Comparison of ENCODE assay signal across 8 cellular contexts in the genomic region with DNA sequence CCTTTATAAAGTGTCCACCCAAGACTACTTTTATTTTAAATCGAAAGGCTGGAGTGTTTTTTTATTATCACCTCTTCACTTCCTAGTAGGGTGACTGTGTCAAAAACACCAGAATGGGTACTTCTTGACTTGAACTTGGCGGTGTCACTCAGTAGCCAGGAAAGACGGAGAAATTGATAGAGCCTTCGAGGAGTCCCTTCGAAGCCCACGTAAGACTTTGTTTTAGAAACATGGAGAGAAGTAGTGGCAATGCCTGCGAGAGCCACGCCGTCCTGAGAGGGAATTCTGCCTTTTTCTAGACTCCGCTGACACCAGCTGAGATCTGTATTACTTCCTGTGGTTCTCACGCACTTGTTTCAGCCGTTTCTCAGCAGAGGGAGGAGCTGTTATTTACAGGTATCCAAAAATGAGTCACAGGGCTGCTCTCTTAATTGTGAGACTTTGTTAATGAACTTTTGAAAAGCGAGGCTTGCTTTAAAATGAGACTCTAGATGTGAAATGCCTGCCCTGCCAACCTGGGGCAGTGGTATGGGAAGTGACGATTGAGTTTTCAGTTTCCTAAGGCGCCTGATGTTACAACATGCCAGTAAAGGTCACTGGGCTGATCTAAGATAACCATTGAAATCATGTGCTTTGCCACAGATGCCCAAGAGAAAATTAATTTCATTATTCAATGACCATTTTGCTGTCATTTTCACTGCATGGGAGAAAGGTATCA. TPM values are rescaled to one million over a fixed set of nuclear protein-coding genes. Genes with fewer than 3 reads are reported as not detected.
DNase-seq lines count a peak whose midpoint lies in the region; ATAC-seq, FAIRE-seq and TF ChIP-seq lines count a peak whose summit lies in the region.

No MANE protein-coding gene starts in this region.

- intact Hi-C loops in uterus (cut with DNase I; ENCODE audit: low total_unique reads): no loop called here

- TF ChIP-seq CTCF in fibroblast of villous mesenchyme (IDR thresholded peaks at IDR 0.05; ENCODE audit: insufficient read depth, low read depth, low read length) (no peak), uterus (IDR thresholded peaks at IDR 0.05) (no peak)

- peak; percentile 64 for TF ChIP-seq POLR2A in GM12892 (IDR thresholded peaks at IDR 0.05; ENCODE audit: low read depth, low read length)
- no peak for TF ChIP-seq POLR2A in uterus (IDR thresholded peaks at IDR 0.05)

- no peak overlapping the region for H3K9ac ChIP-seq in trophoblast cell (ENCODE audit: low read length)

- H3K36me3 ChIP-seq in trophoblast cell (ENCODE audit: control insufficient read depth in 1 of 2, insufficient read depth in 2 of 2, low read length in 2 of 2) (no peaks in the 10 kb centered on the region), uterus (no peaks in the 10 kb centered on the region)

- H3K4me1 ChIP-seq in trophoblast cell (ENCODE audit: control insufficient read depth in 1 of 2, insufficient read depth in 2 of 2, low read length in 2 of 2) (peaks cover 0 to 2% of the 10 kb centered on the region in 2 experiments), uterus (no peaks in the 10 kb centered on the region)

- no peak overlapping the region for H2BK12ac ChIP-seq in trophoblast cell (ENCODE audit: low read length)

- H4K8ac ChIP-seq in trophoblast cell (ENCODE audit: low read depth, low read length): no peak overlapping the region

- no peak overlapping the region for H2BK120ac ChIP-seq in trophoblast cell (ENCODE audit: insufficient read depth, low read length, poor library complexity)

- H3K23ac ChIP-seq in trophoblast cell (ENCODE audit: low read length): no peak overlapping the region

- FAIRE-seq in GM12892 (lab: Jason Lieb, UNC): peak; percentile 91

- H3K27me3 ChIP-seq in trophoblast cell (ENCODE audit: insufficient read depth, low read length) (peaks cover 18% of the 10 kb centered on the region), uterus (no peaks in the 10 kb centered on the region)

- ATAC-seq in HG02588 (IDR thresholded peaks at IDR 0.05; ENCODE audit: unreplicated experiment): peak; percentile 50

- H3K4me3 ChIP-seq in fibroblast of villous mesenchyme (ENCODE audit: low read depth, low read length): peak overlapping the region; percentile 69
- no peak overlapping the region for H3K4me3 ChIP-seq in trophoblast cell (ENCODE audit: low read depth, low read length)
- H3K4me3 ChIP-seq in uterus: peak overlapping the region; percentile 29 to 64

- H3K4me2 ChIP-seq in trophoblast cell (ENCODE audit: low read length): peak overlapping the region; percentile 88

- H3K18ac ChIP-seq in trophoblast cell (ENCODE audit: low read length): no peak overlapping the region

- no peak overlapping the region for H2AK5ac ChIP-seq in trophoblast cell (ENCODE audit: low read length)

- WGBS in trophoblast cell (ENCODE audit: extremely low coverage, insufficient coverage, insufficient read length): no CpG with 5 or more reads among the region's 15 CpGs

- no peak overlapping the region for H4K12ac ChIP-seq in trophoblast cell (ENCODE audit: low read depth, low read length)

- no peaks in the 10 kb centered on the region for H3K79me2 ChIP-seq in trophoblast cell (ENCODE audit: control insufficient read depth, insufficient read depth, low read length, poor library complexity)

- H3K79me1 ChIP-seq in trophoblast cell (ENCODE audit: low read length): no peaks in the 10 kb centered on the region

- no peak overlapping the region for H3K4ac ChIP-seq in trophoblast cell (ENCODE audit: low read depth, low read length)

- H3K14ac ChIP-seq in trophoblast cell (ENCODE audit: low read length): no peak overlapping the region

- H3K9me3 ChIP-seq in trophoblast cell (ENCODE audit: insufficient read depth, low read depth, low read length): peaks cover 5% of the 10 kb centered on the region
- no peaks in the 10 kb centered on the region for H3K9me3 ChIP-seq in uterus

- H3K27ac ChIP-seq in trophoblast cell (ENCODE audit: low read depth, low read length) (no peak overlapping the region), uterus (peak overlapping the region; percentile 15 to 50)

- DNase-seq in GM12892 (ENCODE audit: insufficient read length): peak; percentile 15
- DNase-seq in NCI-H226: peak; percentile 31
- peak; percentile 51 for DNase-seq in activated T-cell treated with anti-CD3 and anti-CD28 coated beads for 24 hours (ENCODE audit: low read depth)
- DNase-seq in fibroblast of villous mesenchyme (ENCODE audit: low read depth): peak; percentile 28
- DNase-seq in trophoblast cell: peak; percentile 65 to 85
- DNase-seq in uterus: peak in 1 of 2 donors; percentile 20
- no peak for DNase-seq in HK-2 (ENCODE audit: unreplicated experiment)

- no peak overlapping the region for H4K91ac ChIP-seq in trophoblast cell (ENCODE audit: low read depth, low read length)

- H2AFZ ChIP-seq in trophoblast cell (ENCODE audit: insufficient read depth, low read length, poor library complexity): no peak overlapping the region

- H2BK5ac ChIP-seq in trophoblast cell (ENCODE audit: low read depth, low read length, poor library complexity): no peak overlapping the region

RNA-seq across cellular contexts. Expression of gene STX11, which starts 0.9 kb away (rescaled TPM):
- 8.2 TPM for polyA plus RNA-seq in GM12892 (2012; ENCODE audit: missing spikeins)
- 0.97 and 2.2 TPM in 2 replicates for total RNA-seq in fibroblast of villous mesenchyme
- polyA plus RNA-seq in trophoblast cell (2013): 1.7 and 2.3 TPM in 2 replicates
- total RNA-seq in uterus: 1 to 10 TPM in 2 of 4 donors, under 1 TPM in 2; 0.77 to 6.2 (median 1.9) TPM

RNA-seq across cellular contexts. Expression of gene SF3B5, which starts 55.8 kb away (rescaled TPM):
- 161 TPM for polyA plus RNA-seq in GM12892 (2012; ENCODE audit: missing spikeins)
- total RNA-seq in fibroblast of villous mesenchyme (78.6 and 92.8 TPM in 2 replicates), uterus (100 to 1,000 TPM in 2 of 4 donors, 10 to 100 TPM in 2; 46.6 to 166 (median 97.2) TPM)
- polyA plus RNA-seq in trophoblast cell (2013): 171 and 172 TPM in 2 replicates
